In the genomic region with DNA sequence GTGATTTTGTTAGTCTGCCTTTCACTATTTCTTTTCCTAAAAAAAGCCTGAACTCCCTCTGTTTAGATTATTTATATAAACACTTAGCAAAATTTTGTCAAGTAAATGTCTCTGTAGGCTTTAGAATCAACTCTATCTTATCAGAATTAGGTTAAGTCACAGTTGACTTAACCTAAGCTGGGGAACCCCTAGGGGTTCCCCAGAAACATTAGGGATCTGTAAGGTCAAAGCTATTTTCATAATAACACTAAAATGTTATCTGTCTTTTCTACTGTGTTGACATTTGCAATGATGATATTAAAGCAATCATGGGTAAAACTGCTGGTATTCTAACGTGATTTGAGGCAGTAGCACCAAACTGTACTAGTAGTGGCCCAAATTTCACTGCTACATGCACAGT, we compare ENCODE assay signal across 8 cellular contexts.
"Had no signal": no experiment of that assay in that cellular context is flagged by ENCODE, and none has a peak within 500 bp of the region (broad histone marks: within the 10 kb centered on the region; RNA-seq: fewer than 3 reads in every experiment).

No MANE protein-coding gene starts in this region.

- H3K4me3 ChIP-seq: GM23248, HAP-1, K562 had no signal

- H3K4me3 Mint-ChIP-seq: HFFc6 had no signal

- H3K9ac ChIP-seq: GM23248 had no signal

- H3K36me3 ChIP-seq: HAP-1 had no signal

- H3K9me3 ChIP-seq: HAP-1 had no signal

- H3K27ac ChIP-seq: GM23248 had no signal

- DNase-seq: GM23248, GOT3, H7, HFFc6, IMR-90 had no signal

- ATAC-seq: HCT116, K562 had no signal

- H3K27ac Mint-ChIP-seq: HFFc6 had no signal
